ENCODE assay signal across 9 cellular contexts in the genomic region with DNA sequence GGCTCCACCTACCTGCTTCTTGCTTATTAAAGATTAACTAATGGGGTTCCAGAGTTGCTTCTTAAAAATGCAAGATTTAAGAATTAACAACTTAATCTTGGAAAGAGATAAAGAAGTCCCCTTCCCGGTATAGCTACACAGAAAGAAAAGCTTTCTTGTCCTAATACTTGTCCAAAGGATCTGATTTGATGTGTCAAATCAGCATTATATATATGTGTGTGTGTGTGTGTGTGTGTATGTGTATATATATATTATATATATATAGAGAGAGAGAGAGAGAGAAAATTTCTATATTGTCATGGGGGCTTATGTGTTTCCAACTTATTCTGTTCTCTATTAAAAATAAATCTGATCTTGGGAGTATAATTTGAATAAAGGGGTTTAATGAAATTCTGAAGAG. TPM values are rescaled to one million over a fixed set of nuclear protein-coding genes. Genes with fewer than 3 reads are reported as not detected.
DNase-seq lines count a peak whose midpoint lies in the region; ATAC-seq, FAIRE-seq and TF ChIP-seq lines count a peak whose summit lies in the region.
"Had no signal": no experiment of that assay in that cellular context is flagged by ENCODE, and none has a peak within 500 bp of the region (broad histone marks: within the 10 kb centered on the region; RNA-seq: fewer than 3 reads in every experiment).

No MANE protein-coding gene starts in this region.

- H3K9me3 Mint-ChIP-seq in glutamatergic neuron (ENCODE audit: unreplicated experiment) = peaks cover 26% of the 10 kb centered on the region

- H3K36me3 Mint-ChIP-seq in glutamatergic neuron (ENCODE audit: unreplicated experiment) = no peaks in the 10 kb centered on the region

- peak overlapping the region; percentile 52 to 83 (median 69) for H3K9ac ChIP-seq in skeletal muscle tissue (ENCODE audit: low read depth in 1 of 3, low read length in 3 of 3)

- peak overlapping the region; percentile 97 for H3K27ac Mint-ChIP-seq in glutamatergic neuron (ENCODE audit: unreplicated experiment)

- H3K9me3 ChIP-seq in WERI-Rb-1 (ENCODE audit: severe bottlenecking) (no peaks in the 10 kb centered on the region), skeletal muscle tissue (ENCODE audit: control insufficient read depth in 3 of 3, low read length in 3 of 3) (no peaks in the 10 kb centered on the region)

- H3K4me3 Mint-ChIP-seq in glutamatergic neuron (ENCODE audit: unreplicated experiment) = peak overlapping the region; percentile 98

- TF ChIP-seq CTCF in WERI-Rb-1 (IDR thresholded peaks at IDR 0.05; ENCODE audit: low read depth, low read length) (no peak), glutamatergic neuron (IDR thresholded peaks at IDR 0.05; ENCODE audit: partially characterized antibody, unreplicated experiment) (no peak)

- H3K4me1 Mint-ChIP-seq in glutamatergic neuron (ENCODE audit: low read depth, unreplicated experiment) = peaks cover 15% of the 10 kb centered on the region

- peak overlapping the region; percentile 91 for H3K4me3 ChIP-seq in WERI-Rb-1 (ENCODE audit: low read depth, low read length)
- peak overlapping the region; percentile 68 to 83 (median 82) for H3K4me3 ChIP-seq in skeletal muscle tissue (ENCODE audit: low read length in 3 of 3)

- FAIRE-seq in GM19239 (lab: Jason Lieb, UNC) = peak; percentile 11

- H3K27ac ChIP-seq in WERI-Rb-1 (peak overlapping the region; percentile 74), skeletal muscle tissue (ENCODE audit: low read depth, low read length) (peak overlapping the region; percentile 43)

- no peaks in the 10 kb centered on the region for H3K27me3 ChIP-seq in WERI-Rb-1 (ENCODE audit: insufficient read depth, low read depth, severe bottlenecking)
- H3K27me3 ChIP-seq in skeletal muscle tissue (ENCODE audit: control insufficient read depth in 3 of 3, insufficient read depth in 3 of 3, low read length in 3 of 3) = no peaks in the 10 kb centered on the region

- no peak for ATAC-seq in GM19023 (IDR thresholded peaks at IDR 0.05; ENCODE audit: unreplicated experiment)

- H3K4me1 ChIP-seq in skeletal muscle tissue (ENCODE audit: control insufficient read depth in 3 of 3, insufficient read depth in 3 of 3, low read length in 3 of 3) = peaks cover 17 to 26% (median 22%) of the 10 kb centered on the region in 3 donors

- DNase-seq in GM19239 (ENCODE audit: insufficient read length, low spot score) (no peak), WERI-Rb-1 (no peak), glutamatergic neuron (no peak), NCI-H446 (lab: John Stamatoyannopoulos, UW) (no peak), MV-4-11 (lab: John Stamatoyannopoulos, UW) (no peak)
- no peak for DNase-seq in stimulated activated naive CD4-positive, alpha-beta T cell treated with Interleukin-2 at 50 U/mL for 16 hours (lab: John Stamatoyannopoulos, UW)

- H3K36me3 ChIP-seq in WERI-Rb-1 (no peaks in the 10 kb centered on the region), skeletal muscle tissue (ENCODE audit: control insufficient read depth in 3 of 3, insufficient read depth in 3 of 3, low read length in 3 of 3) (peaks cover 0 to 2% (median 0%) of the 10 kb centered on the region in 3 donors)

- H3K27me3 Mint-ChIP-seq in glutamatergic neuron (ENCODE audit: unreplicated experiment) = peaks cover 22% of the 10 kb centered on the region

RNA-seq across cellular contexts. Expression of gene HMGN4, which starts 4.6 kb away (rescaled TPM):
- total RNA-seq in glutamatergic neuron (ENCODE audit: unreplicated experiment) (56.9 TPM), skeletal muscle tissue (45.9 TPM)

RNA-seq across cellular contexts. Expression of gene BTN1A1, which starts 33.4 kb away (rescaled TPM):
- total RNA-seq in glutamatergic neuron (ENCODE audit: unreplicated experiment) (not detected), skeletal muscle tissue (not detected)
- total RNA-seq: lung microvascular endothelial cell had no signal
